In genomic region chr3:173467501-173467900, GRCh38 we compare ENCODE assay signal across 19 cellular contexts.
A peak's percentile ranks its signal among the peaks of the same experiment; 100 is the strongest.
DNase-seq lines count a peak whose midpoint lies in the region; ATAC-seq, FAIRE-seq and TF ChIP-seq lines count a peak whose summit lies in the region.
"Had no signal": no experiment of that assay in that cellular context is flagged by ENCODE, and none has a peak within 500 bp of the region (broad histone marks: within the 10 kb centered on the region; RNA-seq: fewer than 3 reads in every experiment).

No MANE protein-coding gene starts in this region.

- no TSS peak for BruUV-seq in endothelial cell of umbilical vein (replicated peaks; lab: Mats Ljungman, UMichigan)

- peaks cover 27% of the 10 kb centered on the region for H3K4me1 ChIP-seq in endothelial cell of umbilical vein (ENCODE audit: control insufficient read depth, extremely low read depth, insufficient read depth, low read length)
- no peaks in the 10 kb centered on the region for H3K4me1 ChIP-seq in trophoblast cell (ENCODE audit: control insufficient read depth in 1 of 2, insufficient read depth in 2 of 2, low read length in 2 of 2)
- H3K4me1 ChIP-seq: BLaER1 had no signal

- no peak overlapping the region for H4K12ac ChIP-seq in trophoblast cell (ENCODE audit: low read depth, low read length)

- ATAC-seq in HG03378 (IDR thresholded peaks at IDR 0.05; ENCODE audit: unreplicated experiment) (no peak), GM21515 (IDR thresholded peaks at IDR 0.05; ENCODE audit: unreplicated experiment) (no peak)
- ATAC-seq: CD8-positive, alpha-beta T cell; K562 had no signal

- no peak overlapping the region for H3K9ac ChIP-seq in endothelial cell of umbilical vein (replicated peaks; ENCODE audit: extremely low read depth, insufficient read depth, low read length)
- H3K9ac ChIP-seq in trophoblast cell (ENCODE audit: low read length), result no peak overlapping the region
- H3K9ac ChIP-seq: BLaER1, SK-N-SH had no signal

- no peak overlapping the region for H3K18ac ChIP-seq in trophoblast cell (ENCODE audit: low read length)

- H2AFZ ChIP-seq in endothelial cell of umbilical vein (ENCODE audit: low read depth, low read length) (no peak overlapping the region), trophoblast cell (ENCODE audit: insufficient read depth, low read length, poor library complexity) (no peak overlapping the region)

- H3K4me2 ChIP-seq in endothelial cell of umbilical vein (ENCODE audit: insufficient read depth, low read length), result no peak overlapping the region
- no peak overlapping the region for H3K4me2 ChIP-seq in trophoblast cell (ENCODE audit: low read length)
- H3K4me2 ChIP-seq: BLaER1, SK-N-SH had no signal

- no peak for TF ChIP-seq POLR2A in endothelial cell of umbilical vein (IDR thresholded peaks at IDR 0.05; ENCODE audit: low read depth, low read length)

- CTCF ChIA-PET in endothelial cell of umbilical vein (lab: Charles Lee), result no interaction called here

- H2BK5ac ChIP-seq in trophoblast cell (ENCODE audit: low read depth, low read length, poor library complexity), result no peak overlapping the region

- H4K8ac ChIP-seq in trophoblast cell (ENCODE audit: low read depth, low read length), result no peak overlapping the region

- no peak overlapping the region for H2BK120ac ChIP-seq in trophoblast cell (ENCODE audit: insufficient read depth, low read length, poor library complexity)

- H3K36me3 ChIP-seq in endothelial cell of umbilical vein (ENCODE audit: control insufficient read depth in 2 of 2, extremely low read depth in 1 of 2, insufficient read depth in 2 of 2, low read length in 2 of 2) (no peaks in the 10 kb centered on the region), trophoblast cell (ENCODE audit: control insufficient read depth in 1 of 2, insufficient read depth in 2 of 2, low read length in 2 of 2) (no peaks in the 10 kb centered on the region)
- H3K36me3 ChIP-seq: BLaER1 had no signal

- TF ChIP-seq CTCF in endothelial cell of umbilical vein (IDR thresholded peaks at IDR 0.05; ENCODE audit: extremely low read depth in 1 of 2, insufficient read depth in 1 of 2, low read depth in 1 of 2, low read length in 2 of 2), result no peak

- H3K27ac ChIP-seq in endothelial cell of umbilical vein (ENCODE audit: insufficient read depth, low read depth, low read length), result no peak overlapping the region
- no peak overlapping the region for H3K27ac ChIP-seq in trophoblast cell (ENCODE audit: low read depth, low read length)
- H3K27ac ChIP-seq: BLaER1 had no signal

- dilution Hi-C loops in endothelial cell of umbilical vein (cut with MboI; ENCODE audit: extremely low pct_ligation_motif_present, low sequenced_read_pairs), result no loop called here

- no peak for FAIRE-seq in endothelial cell of umbilical vein (lab: Jason Lieb, UNC)
- FAIRE-seq: H1, K562 had no signal

- H3K23ac ChIP-seq in trophoblast cell (ENCODE audit: low read length), result no peak overlapping the region

- no peaks in the 10 kb centered on the region for H3K79me1 ChIP-seq in trophoblast cell (ENCODE audit: low read length)

- intact Hi-C loops in endothelial cell of umbilical vein (cut with micrococcal nuclease), result no loop called here

- H2BK12ac ChIP-seq in trophoblast cell (ENCODE audit: low read length), result no peak overlapping the region

- H3K27me3 ChIP-seq in endothelial cell of umbilical vein (ENCODE audit: control insufficient read depth in 2 of 2, insufficient read depth in 2 of 2, low read length in 2 of 2) (no peaks in the 10 kb centered on the region), trophoblast cell (ENCODE audit: insufficient read depth, low read length) (no peaks in the 10 kb centered on the region)
- H3K27me3 ChIP-seq: BLaER1 had no signal

- POLR2A ChIA-PET in endothelial cell of umbilical vein (lab: Charles Lee), result no interaction called here

- no peak overlapping the region for H2AK5ac ChIP-seq in trophoblast cell (ENCODE audit: low read length)

- peak; percentile 43 for DNase-seq in ELR (ENCODE audit: low read depth)
- DNase-seq in NCI-H226, result peak; percentile 20
- DNase-seq in endothelial cell of umbilical vein (ENCODE audit: low read depth, low spot score), result peak; percentile 7
- peak; percentile 3 to 80 for DNase-seq in trophoblast cell
- DNase-seq in NCI-H146 treated with DMSO at 0.1 percent for 48 hours (lab: John Stamatoyannopoulos, UW; ENCODE audit: unreplicated experiment), result no peak
- DNase-seq: CD8-positive, alpha-beta T cell; DMS79; GDM1; NCI-H1105 treated with DMSO at 0.1 percent for 48 hours; NCI-H1694 treated with DMSO at 0.1 percent for 48 hours; NCI-H510A treated with DMSO at 0.1 percent for 48 hours; NCI-H82; SHP77 treated with DMSO at 0.1 percent for 48 hours; SK-N-SH had no signal

- no peak overlapping the region for H3K4ac ChIP-seq in trophoblast cell (ENCODE audit: low read depth, low read length)

- H4K91ac ChIP-seq in trophoblast cell (ENCODE audit: low read depth, low read length), result no peak overlapping the region

- no peak overlapping the region for H3K14ac ChIP-seq in trophoblast cell (ENCODE audit: low read length)

- H3K4me3 ChIP-seq in endothelial cell of umbilical vein (replicated peaks in 1 of 3; ENCODE audit: insufficient read depth in 1 of 3, low read depth in 1 of 3, low read length in 3 of 3) (no peak overlapping the region), trophoblast cell (ENCODE audit: low read depth, low read length) (no peak overlapping the region)
- H3K4me3 ChIP-seq: BLaER1, K562 had no signal

- no peaks in the 10 kb centered on the region for H3K9me3 ChIP-seq in endothelial cell of umbilical vein (replicated peaks; ENCODE audit: control insufficient read depth, insufficient read depth, low read length)
- no peaks in the 10 kb centered on the region for H3K9me3 ChIP-seq in trophoblast cell (ENCODE audit: insufficient read depth, low read depth, low read length)
- H3K9me3 ChIP-seq: BLaER1, SK-N-SH had no signal

- H4K20me1 ChIP-seq in endothelial cell of umbilical vein (replicated peaks; ENCODE audit: control insufficient read depth, extremely low read depth, insufficient read depth, low read length), result no peaks in the 10 kb centered on the region
- H4K20me1 ChIP-seq: BLaER1 had no signal

- no peaks in the 10 kb centered on the region for H3K79me2 ChIP-seq in endothelial cell of umbilical vein (ENCODE audit: control insufficient read depth, insufficient read depth, low read length)
- no peaks in the 10 kb centered on the region for H3K79me2 ChIP-seq in trophoblast cell (ENCODE audit: control insufficient read depth, insufficient read depth, low read length, poor library complexity)

- H3K9me1 ChIP-seq in endothelial cell of umbilical vein (replicated peaks; ENCODE audit: control insufficient read depth, extremely low read depth, insufficient read depth, low read length), result no peaks in the 10 kb centered on the region

TF ChIP-seq in endothelial cell of umbilical vein, 7 proteins besides CTCF, POLR2A, EP300 and RAD21:
- TF ChIP-seq JUN (IDR thresholded peaks at IDR 0.05; ENCODE audit: borderline replicate concordance, insufficient read depth, insufficient read length, low read depth), result no peak
- peak; percentile 29 for TF ChIP-seq FOS (IDR thresholded peaks at IDR 0.05; ENCODE audit: borderline replicate concordance, insufficient read depth, low read length)
